11 cellular contexts compared by ENCODE assay signal in the genomic region with DNA sequence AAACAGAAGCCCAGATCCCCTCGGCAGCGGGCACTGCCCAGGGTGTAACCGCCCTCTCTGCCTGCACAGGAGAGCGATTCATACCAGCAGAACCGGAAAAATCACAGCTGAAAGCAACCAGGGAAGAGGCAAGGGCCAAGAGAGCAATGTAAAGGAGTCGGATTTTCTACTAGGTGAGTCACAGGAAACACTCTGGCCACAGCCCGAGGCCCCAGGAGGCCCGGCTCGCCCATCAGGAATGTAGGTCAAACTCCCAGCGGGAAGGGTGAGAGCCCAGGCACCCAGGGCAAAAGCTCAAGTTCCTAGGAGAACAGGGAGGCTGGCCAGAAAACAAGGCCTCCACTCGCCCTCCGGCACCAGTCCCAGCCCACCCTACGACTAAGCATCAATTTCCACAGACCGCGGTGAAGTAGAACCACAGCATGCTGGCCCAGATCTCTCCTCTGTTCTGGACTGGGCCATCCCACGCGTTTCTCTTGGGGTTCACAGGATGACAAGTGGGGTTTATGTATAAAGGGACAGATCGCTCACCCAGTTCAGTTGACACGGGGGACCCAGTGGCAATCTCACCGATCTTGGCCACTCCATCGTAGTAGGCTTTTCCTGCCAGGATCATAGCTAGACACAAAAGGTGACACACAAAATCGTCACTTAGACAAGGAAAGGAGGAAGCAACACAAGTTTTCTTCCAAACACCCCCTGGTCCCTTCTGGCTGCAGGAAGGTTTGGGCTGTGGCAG. TPM values are rescaled to one million over a fixed set of nuclear protein-coding genes. Genes with fewer than 3 reads are reported as not detected.
DNase-seq lines count a peak whose midpoint lies in the region; ATAC-seq, FAIRE-seq and TF ChIP-seq lines count a peak whose summit lies in the region.
"Had no signal": no experiment of that assay in that cellular context is flagged by ENCODE, and none has a peak within 500 bp of the region (broad histone marks: within the 10 kb centered on the region; RNA-seq: fewer than 3 reads in every experiment).

No MANE protein-coding gene starts in this region.

- no peak overlapping the region for H3K4me3 ChIP-seq in mesendoderm (ENCODE audit: low read length)

- peaks cover 2% of the 10 kb centered on the region for H3K9me3 Mint-ChIP-seq in chondrocyte (ENCODE audit: low read depth)
- H3K9me3 Mint-ChIP-seq: activated T-helper 1 cell treated with anti-CD3 and anti-CD28 coated beads, Interleukin-12 subunit alpha, Interleukin-12 subunit beta, Interleukin-2, Interleukin-4 antibody, amounts not matched to agents 30 ng/mL and 10 ng/mL and 1 ng/mL, durations not matched to agents 14 hours and 24 hours and 36 hours; memory B cell had no signal

- H3K4me1 ChIP-seq in mesendoderm (ENCODE audit: control insufficient read depth, low read depth, low read length) = peaks cover 3% of the 10 kb centered on the region

- H3K36me3 ChIP-seq in mesendoderm (ENCODE audit: control insufficient read depth, insufficient read depth, low read length) = no peaks in the 10 kb centered on the region

- peak overlapping the region; percentile 97 for H3K27ac Mint-ChIP-seq in chondrocyte (ENCODE audit: unreplicated experiment)
- H3K27ac Mint-ChIP-seq: activated T-helper 1 cell treated with anti-CD3 and anti-CD28 coated beads, Interleukin-12 subunit alpha, Interleukin-12 subunit beta, Interleukin-2, Interleukin-4 antibody, amounts not matched to agents 30 ng/mL and 10 ng/mL and 1 ng/mL, durations not matched to agents 14 hours and 24 hours and 36 hours; memory B cell had no signal

- peak overlapping the region; percentile 17 for H3K23ac ChIP-seq in mesendoderm (ENCODE audit: low read length)

- no peaks in the 10 kb centered on the region for H3K27me3 ChIP-seq in mesendoderm (ENCODE audit: insufficient read depth, low read length, poor library complexity)

- no CpG with 5 or more reads among the region's 22 CpGs for WGBS in mesendoderm (ENCODE audit: extremely low coverage, insufficient coverage, low lambda C conversion rate)

- H3K18ac ChIP-seq in mesendoderm (ENCODE audit: low read length) = no peak overlapping the region

- TF ChIP-seq CTCF in chondrocyte (IDR thresholded peaks at IDR 0.05) = no peak

- peaks cover 47% of the 10 kb centered on the region for H3K4me1 Mint-ChIP-seq in chondrocyte (ENCODE audit: low read depth)
- H3K4me1 Mint-ChIP-seq: memory B cell had no signal

- H2BK15ac ChIP-seq in mesendoderm (replicated peaks; ENCODE audit: low read depth) = no peak overlapping the region

- H3K4me3 Mint-ChIP-seq in chondrocyte (ENCODE audit: unreplicated experiment) = peak overlapping the region; percentile 66
- H3K4me3 Mint-ChIP-seq: activated T-helper 1 cell treated with anti-CD3 and anti-CD28 coated beads, Interleukin-12 subunit alpha, Interleukin-12 subunit beta, Interleukin-2, Interleukin-4 antibody, amounts not matched to agents 30 ng/mL and 10 ng/mL and 1 ng/mL, durations not matched to agents 14 hours and 24 hours and 36 hours; memory B cell had no signal

- no peak overlapping the region for H2BK120ac ChIP-seq in mesendoderm (ENCODE audit: low read depth, low read length)

- no peak overlapping the region for H3K4ac ChIP-seq in mesendoderm (ENCODE audit: low read depth, low read length)

- H3K4me2 ChIP-seq in mesendoderm (ENCODE audit: low read length) = no peak overlapping the region

- H3K36me3 Mint-ChIP-seq in chondrocyte (ENCODE audit: low read depth) = no peaks in the 10 kb centered on the region
- H3K36me3 Mint-ChIP-seq: memory B cell had no signal

- H3K79me1 ChIP-seq in mesendoderm (ENCODE audit: low read length) = peaks cover 7% of the 10 kb centered on the region

- H3K79me2 ChIP-seq in mesendoderm (ENCODE audit: control insufficient read depth, insufficient read depth, low read length) = no peaks in the 10 kb centered on the region

- peak overlapping the region; percentile 77 for H3K27ac ChIP-seq in mesendoderm (ENCODE audit: low read depth, low read length)

- no peak for FAIRE-seq in frontal cortex (lab: Jason Lieb, UNC)

- no peaks in the 10 kb centered on the region for H3K27me3 Mint-ChIP-seq in chondrocyte (ENCODE audit: low read depth)

- H4K8ac ChIP-seq in mesendoderm (ENCODE audit: low read depth, low read length) = no peak overlapping the region

- H3K56ac ChIP-seq in mesendoderm (ENCODE audit: low read length) = peak overlapping the region; percentile 57

- H2AK5ac ChIP-seq in mesendoderm (ENCODE audit: low read length) = no peak overlapping the region

- no peak overlapping the region for H4K5ac ChIP-seq in mesendoderm (ENCODE audit: low read length)

- ATAC-seq in HG03571 (IDR thresholded peaks at IDR 0.05; ENCODE audit: unreplicated experiment) = no peak
- no peak for ATAC-seq in GM18498 (IDR thresholded peaks at IDR 0.05; ENCODE audit: unreplicated experiment)

- DNase-seq in AG08396 (ENCODE audit: low spot score) (peak; percentile 75), HuH-7.5 (ENCODE audit: low spot score) (peak; percentile 48), chondrocyte (ENCODE audit: low spot score) (no peak), mesendoderm (peak; percentile 86), NCI-H82 treated with DMSO at 0.1 percent for 48 hours (lab: John Stamatoyannopoulos, UW; ENCODE audit: unreplicated experiment) (no peak), frontal cortex (ENCODE audit: low spot score in 2 of 2) (no peak)
- DNase-seq: NCI-H524 treated with DMSO at 0.1 percent for 48 hours had no signal

- H3K9ac ChIP-seq in mesendoderm (ENCODE audit: low read length) = no peak overlapping the region

- no peak overlapping the region for H2BK5ac ChIP-seq in mesendoderm (ENCODE audit: low read length)

RNA-seq across cellular contexts. Expression of a gene that starts 46.2 kb away (rescaled TPM):
- total RNA-seq in chondrocyte (8.7 to 12.4 TPM (median 11.9 TPM) in 3 replicates), frontal cortex (under 0.01 TPM)
- polyA plus RNA-seq in mesendoderm (2013, experiment 1 of 2) = 20.6 TPM
- 21.3 TPM for polyA plus RNA-seq in mesendoderm (2013, experiment 2 of 2)

Comparison
In these comparisons a context has a peak if more than half of its experiments do, and no peak if none do; other contexts are left out.
1. DNase-seq: peak in AG08396 (single experiment), HuH-7.5 (single experiment) and mesendoderm (single experiment); none in chondrocyte (single experiment), NCI-H82 treated with DMSO at 0.1 percent for 48 hours (single experiment) and frontal cortex (0 of 2).